ENCODE assay signal across 9 cellular contexts in the genomic region with DNA sequence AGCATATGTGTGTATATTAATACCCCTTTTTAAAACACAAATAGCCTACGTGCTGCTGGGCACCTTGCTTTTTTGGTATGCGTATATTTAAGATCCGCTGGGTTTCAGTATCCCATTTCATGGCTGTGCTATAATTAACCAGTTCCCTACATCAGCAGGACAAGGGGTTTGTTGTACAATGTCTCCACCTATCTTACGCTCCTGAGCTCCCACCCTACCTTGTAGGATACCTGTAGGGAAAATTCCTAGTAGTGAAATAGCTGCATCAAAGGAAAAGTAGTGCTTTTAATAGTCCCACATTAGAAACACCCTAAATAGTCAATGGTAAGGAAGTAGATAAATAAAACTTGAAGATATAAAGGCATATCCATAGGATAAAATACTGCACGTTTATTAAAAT. TPM values are rescaled to one million over a fixed set of nuclear protein-coding genes. Genes with fewer than 3 reads are reported as not detected.
DNase-seq lines count a peak whose midpoint lies in the region; ATAC-seq, FAIRE-seq and TF ChIP-seq lines count a peak whose summit lies in the region.
"Had no signal": no experiment of that assay in that cellular context is flagged by ENCODE, and none has a peak within 500 bp of the region (broad histone marks: within the 10 kb centered on the region; RNA-seq: fewer than 3 reads in every experiment).

No MANE protein-coding gene starts in this region.

- H2AFZ ChIP-seq in keratinocyte (ENCODE audit: control insufficient read depth, low read length) (no peak overlapping the region), HepG2 (ENCODE audit: low read length) (no peak overlapping the region)

- H4K20me1 ChIP-seq in keratinocyte (ENCODE audit: control insufficient read depth, extremely low read depth, insufficient read depth, low read length) (no peaks in the 10 kb centered on the region), HepG2 (ENCODE audit: insufficient read depth, low read length) (no peaks in the 10 kb centered on the region)

- peaks cover 12% of the 10 kb centered on the region for H3K36me3 Mint-ChIP-seq in CD4-positive, CD25-positive, alpha-beta regulatory T cell

- CTCF ChIA-PET in HepG2 (lab: Yijun Ruan, JAX; ENCODE audit: low intra/inter-chr PET ratio, low total read pairs) = no interaction called here

- no peaks in the 10 kb centered on the region for H3K9me3 ChIP-seq in CD4-positive, CD25-positive, alpha-beta regulatory T cell (ENCODE audit: control insufficient read depth in 2 of 2, low read length in 2 of 2)
- H3K9me3 ChIP-seq in keratinocyte (ENCODE audit: control insufficient read depth, low read depth, low read length) (no peaks in the 10 kb centered on the region), HepG2 (ENCODE audit: low read length) (no peaks in the 10 kb centered on the region)
- H3K9me3 ChIP-seq: heart left ventricle had no signal

- peak overlapping the region; percentile 71 to 86 (median 80) for H3K4me3 Mint-ChIP-seq in CD4-positive, CD25-positive, alpha-beta regulatory T cell

- dilution Hi-C loops in keratinocyte (cut with MboI; ENCODE audit: extremely low pct_ligation_motif_present, low sequenced_read_pairs) = no loop called here

- no peak overlapping the region for H3K9ac ChIP-seq in keratinocyte (ENCODE audit: control insufficient read depth, extremely low read depth, insufficient read depth, low read length)
- H3K9ac ChIP-seq in HepG2 (ENCODE audit: insufficient read depth, low read depth, low read length) = no peak overlapping the region

- peaks cover 6% of the 10 kb centered on the region for H3K27me3 ChIP-seq in CD4-positive, CD25-positive, alpha-beta regulatory T cell (ENCODE audit: control insufficient read depth, insufficient read depth, low read length)
- no peaks in the 10 kb centered on the region for H3K27me3 ChIP-seq in keratinocyte (ENCODE audit: control insufficient read depth, extremely low read depth, insufficient read depth, low read length)
- no peaks in the 10 kb centered on the region for H3K27me3 ChIP-seq in HepG2 (ENCODE audit: control insufficient read depth in 1 of 2, insufficient read depth in 2 of 2, low read length in 2 of 2)
- H3K27me3 ChIP-seq: heart left ventricle had no signal

- H3K9me3 Mint-ChIP-seq in CD4-positive, CD25-positive, alpha-beta regulatory T cell = no peaks in the 10 kb centered on the region

- no peak overlapping the region for H3K27ac ChIP-seq in CD4-positive, CD25-positive, alpha-beta regulatory T cell (ENCODE audit: insufficient read depth, low read length, poor library complexity, severe bottlenecking)
- no peak overlapping the region for H3K27ac ChIP-seq in keratinocyte (ENCODE audit: control insufficient read depth, insufficient read depth, low read length)
- no peak overlapping the region for H3K27ac ChIP-seq in HepG2 (ENCODE audit: extremely low read length, insufficient read depth, low read length)
- H3K27ac ChIP-seq: heart left ventricle had no signal

- peak overlapping the region; percentile 48 for H3K4me3 ChIP-seq in CD4-positive, CD25-positive, alpha-beta regulatory T cell (ENCODE audit: low read depth, low read length)
- peak overlapping the region in 1 of 3 experiments; percentile 64 for H3K4me3 ChIP-seq in keratinocyte (ENCODE audit: control insufficient read depth in 2 of 3, extremely low read depth in 1 of 3, insufficient read depth in 2 of 3, low read depth in 1 of 3, low read length in 3 of 3)
- H3K4me3 ChIP-seq in HepG2 (replicated peaks in 1 of 3; ENCODE audit: insufficient read depth in 1 of 3, low read depth in 2 of 3, low read length in 3 of 3) = no peak overlapping the region

- H3K9me1 ChIP-seq in keratinocyte (ENCODE audit: control insufficient read depth, extremely low read depth, insufficient read depth, low read length) = no peaks in the 10 kb centered on the region

- POLR2A ChIA-PET in HepG2 (lab: Yijun Ruan, JAX) = no interaction called here

- H3K27me3 Mint-ChIP-seq in CD4-positive, CD25-positive, alpha-beta regulatory T cell = peaks cover 20% of the 10 kb centered on the region

- TF ChIP-seq RAD21 in HepG2 (CRISPR knock-in tag; IDR thresholded peaks at IDR 0.05) = no peak

- TF ChIP-seq EP300 in HepG2 (IDR thresholded peaks at IDR 0.05; ENCODE audit: low read depth in 2 of 2, low read length in 2 of 2) = no peak
- TF ChIP-seq EP300 in HepG2 (CRISPR knock-in tag; IDR thresholded peaks at IDR 0.05; ENCODE audit: borderline replicate concordance) = no peak

- 96% methylated on average over 5 of the region's 5 CpGs for WGBS in HepG2 (ENCODE audit: low lambda C conversion rate)

- peaks cover 5% of the 10 kb centered on the region for H3K36me3 ChIP-seq in CD4-positive, CD25-positive, alpha-beta regulatory T cell (ENCODE audit: control insufficient read depth, insufficient read depth, low read length)
- H3K36me3 ChIP-seq in keratinocyte (ENCODE audit: control insufficient read depth in 2 of 2, extremely low read depth in 1 of 2, insufficient read depth in 2 of 2, low read length in 2 of 2) (no peaks in the 10 kb centered on the region), HepG2 (replicated peaks in 1 of 2; ENCODE audit: control insufficient read depth in 1 of 2, insufficient read depth in 2 of 2, low read length in 2 of 2) (peaks cover 10 to 12% of the 10 kb centered on the region in 2 experiments; a peak in 2 of 5 replicates)

- FAIRE-seq in keratinocyte (lab: Jason Lieb, UNC) = no peak
- no peak for FAIRE-seq in RCC 7860 (lab: Jason Lieb, UNC)
- FAIRE-seq in HepG2 (lab: Jason Lieb, UNC) = no peak

- peaks cover 8 to 22% (median 13%) of the 10 kb centered on the region in 4 donors for H3K4me1 Mint-ChIP-seq in CD4-positive, CD25-positive, alpha-beta regulatory T cell

- H3K79me2 ChIP-seq in keratinocyte (ENCODE audit: control insufficient read depth, insufficient read depth, low read length) = no peaks in the 10 kb centered on the region
- no peaks in the 10 kb centered on the region for H3K79me2 ChIP-seq in HepG2 (ENCODE audit: insufficient read depth, low read length)

- TF ChIP-seq CTCF in keratinocyte (optimal IDR thresholded peaks at IDR 0.05 in 1 of 3, IDR thresholded peaks at IDR 0.05 in 1 of 3, conservative IDR thresholded peaks at IDR 0.05 in 1 of 3; ENCODE audit: extremely low read depth in 1 of 3, insufficient read depth in 2 of 3, low read length in 3 of 3) (peak in 1 of 3 experiments; percentile 27), HepG2 (CRISPR knock-in tag; IDR thresholded peaks at IDR 0.05) (no peak)

- H3K4me2 ChIP-seq in keratinocyte (ENCODE audit: control insufficient read depth, extremely low read depth, insufficient read depth, low read depth, low read length) (peak overlapping the region; percentile 81), HepG2 (ENCODE audit: low read depth, low read length) (no peak overlapping the region)

- intact Hi-C loops in HepG2 (cut with micrococcal nuclease; ENCODE audit: unreplicated experiment) = no loop called here

- no peak for ATAC-seq in CD4-positive, CD25-positive, alpha-beta regulatory T cell (ENCODE audit: low read depth in 2 of 2)
- ATAC-seq in HepG2 = no peak

- H3K27ac Mint-ChIP-seq in CD4-positive, CD25-positive, alpha-beta regulatory T cell = peak overlapping the region in 1 of 3 donors; percentile 55

- no peak for DNase-seq in CD4-positive, CD25-positive, alpha-beta regulatory T cell
- DNase-seq in HT-29 (ENCODE audit: low spot score) (peak; percentile 26), SW480 (ENCODE audit: low spot score) (peak; percentile 57), keratinocyte (ENCODE audit: low read depth, low spot score) (no peak), RCC 7860 (ENCODE audit: low spot score) (no peak), HepG2 (ENCODE audit: low spot score) (no peak), NCI-H2227 treated with DMSO at 0.1 percent for 48 hours (lab: John Stamatoyannopoulos, UW) (no peak), NCI-H1436 treated with DMSO at 0.1 percent for 48 hours (lab: John Stamatoyannopoulos, UW) (no peak)

- peaks cover 15% of the 10 kb centered on the region for H3K4me1 ChIP-seq in CD4-positive, CD25-positive, alpha-beta regulatory T cell (ENCODE audit: control insufficient read depth, insufficient read depth, low read length, poor library complexity, severe bottlenecking)
- H3K4me1 ChIP-seq in keratinocyte (ENCODE audit: control insufficient read depth, extremely low read depth, insufficient read depth, low read length) (peaks cover 17% of the 10 kb centered on the region), HepG2 (ENCODE audit: insufficient read depth, low read length) (no peaks in the 10 kb centered on the region)

- TF ChIP-seq POLR2A in HepG2 (IDR thresholded peaks at IDR 0.05; ENCODE audit: insufficient read depth in 1 of 2, low read depth in 2 of 2, low read length in 2 of 2) = no peak

- in situ Hi-C loops in HepG2 (cut with HindIII; ENCODE audit: extremely low pct_ligation_motif_present, low pct_unique_long_range_greater_than_20kb) = no loop called here

- BruUV-seq in HepG2 (replicated peaks; lab: Mats Ljungman, UMichigan) = no TSS peak

RNA-seq across cellular contexts. Expression of a gene that starts 1.4 kb away (rescaled TPM):
- 1.9 TPM for total RNA-seq in CD4-positive, CD25-positive, alpha-beta regulatory T cell
- under 1 TPM in 3 of 4 donors, not detected in 1; 0.36 to 0.67 (median 0.55) TPM for polyA plus RNA-seq in CD4-positive, CD25-positive, alpha-beta regulatory T cell
- total RNA-seq in HT-29 (2014; rRNA removed; shearing (Covaris generic)) = 5.4 and 10.4 TPM in 2 replicates
- polyA plus RNA-seq in keratinocyte = 1.2 to 1.4 TPM (median 1.4 TPM) in 3 replicates
- not detected for polyA plus RNA-seq in keratinocyte (2011; ENCODE audit: low read depth)
- polyA plus RNA-seq in keratinocyte (2011; cell fraction: cytosol; rRNA removed) = 1.0 and 2.4 TPM in 2 replicates
- polyA plus RNA-seq in keratinocyte (2011; cell fraction: nucleus; rRNA removed) = 1.7 and 1.9 TPM in 2 replicates
- polyA plus RNA-seq in keratinocyte (2012; ENCODE audit: low replicate concordance) = 1.1 and 2.0 TPM in 2 replicates
- polyA minus RNA-seq in keratinocyte = not detected in 3 replicates
- polyA minus RNA-seq in keratinocyte (2011; cell fraction: cytosol; rRNA and poly(A)+ RNA removed) = not detected
- polyA minus RNA-seq in keratinocyte (2011; cell fraction: nucleus; rRNA and poly(A)+ RNA removed) = not detected in 2 replicates
- total RNA-seq in HepG2 (2016; rRNA removed; fragmentation: Illumina TruSeq; extraction: Trizol) = 0.62 TPM in 1 of 2 replicates, not detected in the other
- not detected in 2 replicates for total RNA-seq in HepG2 (2016; cell fraction: cytosol; rRNA removed; fragmentation: Illumina TruSeq; extraction: Trizol; ENCODE audit: low read depth)
- 0.09 and 0.52 TPM in 2 replicates for total RNA-seq in HepG2 (2016; cell fraction: insoluble cytoplasmic fraction; rRNA removed; fragmentation: Illumina TruSeq; extraction: Trizol)
- total RNA-seq in HepG2 (2016; cell fraction: membrane; rRNA removed; fragmentation: Illumina TruSeq; extraction: Trizol) = 0.25 and 0.55 TPM in 2 replicates
- not detected in 2 replicates for total RNA-seq in HepG2 (2016; cell fraction: nucleus; rRNA removed; fragmentation: Illumina TruSeq; extraction: Trizol)
- 0.12 and 0.34 TPM in 2 replicates for polyA plus RNA-seq in HepG2 (2011; rRNA removed)
- polyA plus RNA-seq in HepG2 (2011; cell fraction: cytosol; rRNA removed) = 0.14 and 0.36 TPM in 2 replicates
- polyA plus RNA-seq in HepG2 (2011; cell fraction: nucleus; rRNA removed) = 1.2 and 1.3 TPM in 2 replicates
- not detected in 2 replicates for polyA plus RNA-seq in HepG2 (2012)
- 0.17 and 0.31 TPM in 2 replicates for polyA plus RNA-seq in HepG2 (2016; cell fraction: cytosol; fragmentation: Illumina TruSeq; extraction: Trizol; ENCODE audit: low read depth)
- polyA plus RNA-seq in HepG2 (2016; cell fraction: insoluble cytoplasmic fraction; fragmentation: Illumina TruSeq; extraction: Trizol; ENCODE audit: low read depth) = 0.41 and 0.70 TPM in 2 replicates
- polyA plus RNA-seq in HepG2 (2016; cell fraction: membrane; fragmentation: Illumina TruSeq; extraction: Trizol; ENCODE audit: low read depth) = 0.14 TPM in 1 of 2 replicates, not detected in the other
- 2.8 and 3.0 TPM in 2 replicates for polyA plus RNA-seq in HepG2 (2016; cell fraction: nucleus; fragmentation: Illumina TruSeq; extraction: Trizol; ENCODE audit: insufficient read depth, low read depth)
- 0.35 TPM in 1 of 2 replicates, not detected in the other for polyA minus RNA-seq in HepG2 (2011; rRNA and poly(A)+ RNA removed; ENCODE audit: low replicate concordance)
- polyA minus RNA-seq in HepG2 (2011; cell fraction: cytosol; rRNA and poly(A)+ RNA removed) = not detected in 2 replicates
- polyA minus RNA-seq in HepG2 (2011; cell fraction: nucleus; rRNA and poly(A)+ RNA removed) = 2.7 TPM in 1 of 2 replicates, not detected in the other

Comparison
In these comparisons a context has a peak if more than half of its experiments do, and no peak if none do; other contexts are left out.
1. DNase-seq: peak in HT-29 (single experiment) and SW480 (single experiment); none in CD4-positive, CD25-positive, alpha-beta regulatory T cell (0 of 3), keratinocyte (single experiment), RCC 7860 (single experiment), HepG2 (single experiment), NCI-H2227 treated with DMSO at 0.1 percent for 48 hours (single experiment) and NCI-H1436 treated with DMSO at 0.1 percent for 48 hours (single experiment).